In the genomic region with DNA sequence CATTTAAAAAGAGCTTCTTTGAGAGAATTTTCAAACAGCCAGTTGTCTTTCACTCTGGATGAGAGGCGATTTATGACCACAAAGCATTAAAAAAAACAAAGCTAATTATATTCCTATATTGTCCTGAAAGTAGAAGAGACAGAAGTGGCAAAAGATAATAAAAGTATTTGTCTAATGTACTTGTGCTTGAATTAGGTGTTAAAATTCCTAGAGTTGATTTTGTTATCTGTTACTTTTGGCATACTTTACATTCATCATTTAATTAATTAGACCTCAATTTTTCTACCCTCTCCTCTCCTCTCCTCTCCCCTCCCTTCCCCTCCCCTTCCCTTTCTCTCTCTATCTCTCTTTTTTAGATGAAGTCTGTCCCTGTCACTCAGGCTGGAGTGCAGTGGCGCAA, we compare ENCODE assay signal across 2 cellular contexts.
TF ChIP-seq lines count a peak whose summit lies in the region.

No MANE protein-coding gene starts in this region.

TF ChIP-seq in HepG2, 621 proteins besides CTCF, POLR2A, EP300 and RAD21:
- peak; percentile 87 for TF ChIP-seq HNRNPK (IDR thresholded peaks at IDR 0.05; ENCODE audit: low read depth, low read length, poor library complexity, severe bottlenecking)
- no peak for TF ChIP-seq CBX2 (IDR thresholded peaks at IDR 0.05; ENCODE audit: low read depth, low read length)
- no peak for TF ChIP-seq CBX2 (CRISPR knock-in tag; IDR thresholded peaks at IDR 0.05; ENCODE audit: low read depth)
- no peak for TF ChIP-seq HMG20A (CRISPR knock-in tag; IDR thresholded peaks at IDR 0.05; ENCODE audit: borderline replicate concordance)
- TF ChIP-seq NR2C2 (CRISPR knock-in tag; IDR thresholded peaks at IDR 0.05; ENCODE audit: borderline replicate concordance), result no peak
- TF ChIP-seq, protein P1, sequence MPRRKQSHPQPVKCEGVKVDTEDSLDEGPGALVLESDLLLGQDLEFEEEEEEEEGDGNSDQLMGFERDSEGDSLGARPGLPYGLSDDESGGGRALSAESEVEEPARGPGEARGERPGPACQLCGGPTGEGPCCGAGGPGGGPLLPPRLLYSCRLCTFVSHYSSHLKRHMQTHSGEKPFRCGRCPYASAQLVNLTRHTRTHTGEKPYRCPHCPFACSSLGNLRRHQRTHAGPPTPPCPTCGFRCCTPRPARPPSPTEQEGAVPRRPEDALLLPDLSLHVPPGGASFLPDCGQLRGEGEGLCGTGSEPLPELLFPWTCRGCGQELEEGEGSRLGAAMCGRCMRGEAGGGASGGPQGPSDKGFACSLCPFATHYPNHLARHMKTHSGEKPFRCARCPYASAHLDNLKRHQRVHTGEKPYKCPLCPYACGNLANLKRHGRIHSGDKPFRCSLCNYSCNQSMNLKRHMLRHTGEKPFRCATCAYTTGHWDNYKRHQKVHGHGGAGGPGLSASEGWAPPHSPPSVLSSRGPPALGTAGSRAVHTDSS (CRISPR knock-in tag; conservative IDR thresholded peaks at IDR 0.05), result no peak
- no peak for TF ChIP-seq PAXIP1 (CRISPR knock-in tag; conservative IDR thresholded peaks at IDR 0.05)
- TF ChIP-seq RORA (CRISPR knock-in tag; IDR thresholded peaks at IDR 0.05), result no peak

TF ChIP-seq in K562, 482 proteins besides CTCF, POLR2A, EP300 and RAD21:
- peak; percentile 41 for TF ChIP-seq PCBP2 (IDR thresholded peaks at IDR 0.05; ENCODE audit: low read depth, low read length, poor library complexity, severe bottlenecking)
- no peak for TF ChIP-seq CTBP1 (IDR thresholded peaks at IDR 0.05; ENCODE audit: borderline replicate concordance)
- peak; percentile 80 for TF ChIP-seq HNRNPK (IDR thresholded peaks at IDR 0.05; ENCODE audit: low read depth, low read length, poor library complexity, severe bottlenecking)
TF ChIP-seq in K562: peak in this region for 2.
